1 cellular context compared by ENCODE assay signal in the genomic region with DNA sequence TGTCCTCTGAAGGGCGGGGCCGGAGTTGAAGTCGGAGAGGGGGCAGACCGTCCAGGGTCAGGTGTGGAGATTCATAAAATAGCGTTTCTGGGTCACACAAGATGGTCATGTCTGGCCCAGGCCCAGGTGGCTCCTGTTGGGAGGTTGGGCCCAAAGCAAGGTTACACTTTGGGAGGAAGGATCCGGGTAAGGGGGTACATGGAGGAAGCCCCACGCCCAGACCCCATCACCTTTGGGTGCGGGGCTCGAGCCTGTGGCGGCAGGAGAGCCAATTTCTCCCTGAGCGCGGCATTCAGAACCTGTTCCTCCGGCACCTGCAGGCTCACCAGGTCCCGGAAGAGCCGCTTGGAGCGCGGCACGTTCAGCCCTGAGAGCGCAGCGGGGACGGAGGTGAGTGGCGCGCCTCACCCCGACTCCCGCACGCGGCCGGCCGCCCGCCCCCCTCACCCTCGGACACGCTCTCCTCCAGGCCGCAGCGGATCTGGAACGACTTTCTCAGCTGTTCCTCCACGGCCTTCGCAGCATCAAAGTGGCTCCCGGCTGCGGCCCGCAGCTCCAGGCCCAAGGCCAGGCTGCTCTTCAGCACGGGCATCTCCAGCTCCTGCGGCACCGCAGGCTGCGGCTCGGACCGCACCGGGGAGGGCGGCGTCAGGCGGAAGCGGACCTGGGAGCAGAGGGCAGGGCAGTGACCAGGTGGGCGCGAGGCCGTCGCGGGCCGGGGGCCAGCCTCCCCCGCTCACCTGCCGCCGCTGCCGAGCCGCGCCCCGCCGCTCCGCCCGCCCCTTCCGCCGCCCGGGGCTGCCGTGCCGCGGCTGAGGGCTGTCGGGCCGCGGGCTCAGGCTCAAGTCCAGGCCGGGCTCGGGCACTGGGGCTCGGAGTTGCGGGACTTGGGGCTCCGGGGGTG.
TF ChIP-seq lines count a peak whose summit lies in the region.

No MANE protein-coding gene starts in this region.

TF ChIP-seq in K562, 482 proteins besides CTCF, POLR2A, EP300 and RAD21 (continued from another document):
- TF ChIP-seq, protein P1, sequence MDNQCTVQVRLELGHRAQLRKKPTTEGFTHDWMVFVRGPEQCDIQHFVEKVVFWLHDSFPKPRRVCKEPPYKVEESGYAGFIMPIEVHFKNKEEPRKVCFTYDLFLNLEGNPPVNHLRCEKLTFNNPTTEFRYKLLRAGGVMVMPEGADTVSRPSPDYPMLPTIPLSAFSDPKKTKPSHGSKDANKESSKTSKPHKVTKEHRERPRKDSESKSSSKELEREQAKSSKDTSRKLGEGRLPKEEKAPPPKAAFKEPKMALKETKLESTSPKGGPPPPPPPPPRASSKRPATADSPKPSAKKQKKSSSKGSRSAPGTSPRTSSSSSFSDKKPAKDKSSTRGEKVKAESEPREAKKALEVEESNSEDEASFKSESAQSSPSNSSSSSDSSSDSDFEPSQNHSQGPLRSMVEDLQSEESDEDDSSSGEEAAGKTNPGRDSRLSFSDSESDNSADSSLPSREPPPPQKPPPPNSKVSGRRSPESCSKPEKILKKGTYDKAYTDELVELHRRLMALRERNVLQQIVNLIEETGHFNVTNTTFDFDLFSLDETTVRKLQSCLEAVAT (IDR thresholded peaks at IDR 0.05): peak in 1 of 2 experiments; percentile 15; a peak in 1 of 4 replicates
- TF ChIP-seq ZNF263 (CRISPR knock-in tag; IDR thresholded peaks at IDR 0.05; ENCODE audit: borderline replicate concordance) (peak; percentile 64), ARID1B (IDR thresholded peaks at IDR 0.05) (peak; percentile 9; the same call in 1 of the 2 replicates), SUPT5H (IDR thresholded peaks at IDR 0.05) (peak; percentile 75), NBN (IDR thresholded peaks at IDR 0.05; ENCODE audit: low read depth) (no peak), ZNF79 (CRISPR knock-in tag; IDR thresholded peaks at IDR 0.05; ENCODE audit: low read depth) (no peak), FOXA1 (IDR thresholded peaks at IDR 0.05; ENCODE audit: borderline replicate concordance) (no peak), NR3C1 (CRISPR knock-in tag; IDR thresholded peaks at IDR 0.05) (0 out of 2 replicates have a peak, but pooled peaks have one; percentile 60), ZBTB17 (CRISPR knock-in tag; IDR thresholded peaks at IDR 0.05) (peak; percentile 20; the same call in 1 of the 2 replicates), TCF3 (CRISPR knock-in tag; IDR thresholded peaks at IDR 0.05) (peak; percentile 27; the same call in 1 of the 2 replicates), CREM (IDR thresholded peaks at IDR 0.05; ENCODE audit: low read depth) (0 out of 2 replicates have a peak, but pooled peaks have one; percentile 8), ILF3 (IDR thresholded peaks at IDR 0.05; ENCODE audit: borderline replicate concordance) (no peak), CREB1 (IDR thresholded peaks at IDR 0.05) (0 out of 2 replicates have a peak, but pooled peaks have one; percentile 48), CREB1 (CRISPR knock-in tag; IDR thresholded peaks at IDR 0.05) (no peak)
- TF ChIP-seq, protein P2, sequence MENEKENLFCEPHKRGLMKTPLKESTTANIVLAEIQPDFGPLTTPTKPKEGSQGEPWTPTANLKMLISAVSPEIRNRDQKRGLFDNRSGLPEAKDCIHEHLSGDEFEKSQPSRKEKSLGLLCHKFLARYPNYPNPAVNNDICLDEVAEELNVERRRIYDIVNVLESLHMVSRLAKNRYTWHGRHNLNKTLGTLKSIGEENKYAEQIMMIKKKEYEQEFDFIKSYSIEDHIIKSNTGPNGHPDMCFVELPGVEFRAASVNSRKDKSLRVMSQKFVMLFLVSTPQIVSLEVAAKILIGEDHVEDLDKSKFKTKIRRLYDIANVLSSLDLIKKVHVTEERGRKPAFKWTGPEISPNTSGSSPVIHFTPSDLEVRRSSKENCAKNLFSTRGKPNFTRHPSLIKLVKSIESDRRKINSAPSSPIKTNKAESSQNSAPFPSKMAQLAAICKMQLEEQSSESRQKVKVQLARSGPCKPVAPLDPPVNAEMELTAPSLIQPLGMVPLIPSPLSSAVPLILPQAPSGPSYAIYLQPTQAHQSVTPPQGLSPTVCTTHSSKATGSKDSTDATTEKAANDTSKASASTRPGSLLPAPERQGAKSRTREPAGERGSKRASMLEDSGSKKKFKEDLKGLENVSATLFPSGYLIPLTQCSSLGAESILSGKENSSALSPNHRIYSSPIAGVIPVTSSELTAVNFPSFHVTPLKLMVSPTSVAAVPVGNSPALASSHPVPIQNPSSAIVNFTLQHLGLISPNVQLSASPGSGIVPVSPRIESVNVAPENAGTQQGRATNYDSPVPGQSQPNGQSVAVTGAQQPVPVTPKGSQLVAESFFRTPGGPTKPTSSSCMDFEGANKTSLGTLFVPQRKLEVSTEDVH (IDR thresholded peaks at IDR 0.05; ENCODE audit: low read depth, partially characterized antibody): peak; percentile 16
- TF ChIP-seq, protein P3, sequence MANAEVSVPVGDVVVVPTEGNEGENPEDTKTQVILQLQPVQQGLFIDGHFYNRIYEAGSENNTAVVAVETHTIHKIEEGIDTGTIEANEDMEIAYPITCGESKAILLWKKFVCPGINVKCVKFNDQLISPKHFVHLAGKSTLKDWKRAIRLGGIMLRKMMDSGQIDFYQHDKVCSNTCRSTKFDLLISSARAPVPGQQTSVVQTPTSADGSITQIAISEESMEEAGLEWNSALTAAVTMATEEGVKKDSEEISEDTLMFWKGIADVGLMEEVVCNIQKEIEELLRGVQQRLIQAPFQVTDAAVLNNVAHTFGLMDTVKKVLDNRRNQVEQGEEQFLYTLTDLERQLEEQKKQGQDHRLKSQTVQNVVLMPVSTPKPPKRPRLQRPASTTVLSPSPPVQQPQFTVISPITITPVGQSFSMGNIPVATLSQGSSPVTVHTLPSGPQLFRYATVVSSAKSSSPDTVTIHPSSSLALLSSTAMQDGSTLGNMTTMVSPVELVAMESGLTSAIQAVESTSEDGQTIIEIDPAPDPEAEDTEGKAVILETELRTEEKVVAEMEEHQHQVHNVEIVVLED (CRISPR knock-in tag; IDR thresholded peaks at IDR 0.05): no peak
- TF ChIP-seq, protein P4, sequence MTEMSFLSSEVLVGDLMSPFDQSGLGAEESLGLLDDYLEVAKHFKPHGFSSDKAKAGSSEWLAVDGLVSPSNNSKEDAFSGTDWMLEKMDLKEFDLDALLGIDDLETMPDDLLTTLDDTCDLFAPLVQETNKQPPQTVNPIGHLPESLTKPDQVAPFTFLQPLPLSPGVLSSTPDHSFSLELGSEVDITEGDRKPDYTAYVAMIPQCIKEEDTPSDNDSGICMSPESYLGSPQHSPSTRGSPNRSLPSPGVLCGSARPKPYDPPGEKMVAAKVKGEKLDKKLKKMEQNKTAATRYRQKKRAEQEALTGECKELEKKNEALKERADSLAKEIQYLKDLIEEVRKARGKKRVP (CRISPR knock-in tag; IDR thresholded peaks at IDR 0.05): peak; percentile 34; the same call in 1 of the 2 replicates
- TF ChIP-seq, protein P5, sequence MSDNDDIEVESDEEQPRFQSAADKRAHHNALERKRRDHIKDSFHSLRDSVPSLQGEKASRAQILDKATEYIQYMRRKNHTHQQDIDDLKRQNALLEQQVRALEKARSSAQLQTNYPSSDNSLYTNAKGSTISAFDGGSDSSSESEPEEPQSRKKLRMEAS (CRISPR knock-in tag; IDR thresholded peaks at IDR 0.05): peak; percentile 85
- TF ChIP-seq, protein P6, sequence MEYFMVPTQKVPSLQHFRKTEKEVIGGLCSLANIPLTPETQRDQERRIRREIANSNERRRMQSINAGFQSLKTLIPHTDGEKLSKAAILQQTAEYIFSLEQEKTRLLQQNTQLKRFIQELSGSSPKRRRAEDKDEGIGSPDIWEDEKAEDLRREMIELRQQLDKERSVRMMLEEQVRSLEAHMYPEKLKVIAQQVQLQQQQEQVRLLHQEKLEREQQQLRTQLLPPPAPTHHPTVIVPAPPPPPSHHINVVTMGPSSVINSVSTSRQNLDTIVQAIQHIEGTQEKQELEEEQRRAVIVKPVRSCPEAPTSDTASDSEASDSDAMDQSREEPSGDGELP (CRISPR knock-in tag; IDR thresholded peaks at IDR 0.05; ENCODE audit: borderline replicate concordance): peak; percentile 78
